1 cellular context compared by ENCODE assay signal in the genomic region with DNA sequence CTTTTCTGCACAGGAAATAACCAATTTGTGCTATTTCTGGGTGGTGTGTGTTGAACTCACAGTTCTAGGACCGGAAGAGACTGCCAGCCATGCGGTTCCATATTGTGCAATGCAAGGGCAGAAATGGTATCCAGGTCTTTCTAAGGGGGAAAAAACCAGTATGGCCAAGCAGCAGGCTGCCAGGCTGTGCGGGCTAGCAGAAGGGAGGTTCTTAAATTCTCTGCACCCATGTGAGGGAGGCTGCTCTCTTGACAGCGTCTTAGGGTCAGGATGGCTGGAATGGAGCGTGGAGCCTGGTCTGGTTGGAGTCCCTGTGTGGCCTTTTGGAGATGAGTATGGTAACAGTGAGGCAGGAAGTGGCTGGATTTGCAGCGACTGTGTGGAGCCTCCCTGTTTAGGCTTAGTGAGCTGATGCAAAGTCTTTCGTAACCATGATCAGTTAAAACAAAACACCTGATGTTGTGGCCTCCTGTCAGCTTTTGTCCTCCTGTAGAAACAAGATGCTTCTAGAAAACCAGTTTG.
TF ChIP-seq lines count a peak whose summit lies in the region.

No MANE protein-coding gene starts in this region.

TF ChIP-seq in SK-N-SH treated with all-trans-retinoic acid at 6 μM for 48 hours, 23 proteins besides CTCF, POLR2A, EP300 and RAD21 (continued from another document):
- TF ChIP-seq, protein P1, sequence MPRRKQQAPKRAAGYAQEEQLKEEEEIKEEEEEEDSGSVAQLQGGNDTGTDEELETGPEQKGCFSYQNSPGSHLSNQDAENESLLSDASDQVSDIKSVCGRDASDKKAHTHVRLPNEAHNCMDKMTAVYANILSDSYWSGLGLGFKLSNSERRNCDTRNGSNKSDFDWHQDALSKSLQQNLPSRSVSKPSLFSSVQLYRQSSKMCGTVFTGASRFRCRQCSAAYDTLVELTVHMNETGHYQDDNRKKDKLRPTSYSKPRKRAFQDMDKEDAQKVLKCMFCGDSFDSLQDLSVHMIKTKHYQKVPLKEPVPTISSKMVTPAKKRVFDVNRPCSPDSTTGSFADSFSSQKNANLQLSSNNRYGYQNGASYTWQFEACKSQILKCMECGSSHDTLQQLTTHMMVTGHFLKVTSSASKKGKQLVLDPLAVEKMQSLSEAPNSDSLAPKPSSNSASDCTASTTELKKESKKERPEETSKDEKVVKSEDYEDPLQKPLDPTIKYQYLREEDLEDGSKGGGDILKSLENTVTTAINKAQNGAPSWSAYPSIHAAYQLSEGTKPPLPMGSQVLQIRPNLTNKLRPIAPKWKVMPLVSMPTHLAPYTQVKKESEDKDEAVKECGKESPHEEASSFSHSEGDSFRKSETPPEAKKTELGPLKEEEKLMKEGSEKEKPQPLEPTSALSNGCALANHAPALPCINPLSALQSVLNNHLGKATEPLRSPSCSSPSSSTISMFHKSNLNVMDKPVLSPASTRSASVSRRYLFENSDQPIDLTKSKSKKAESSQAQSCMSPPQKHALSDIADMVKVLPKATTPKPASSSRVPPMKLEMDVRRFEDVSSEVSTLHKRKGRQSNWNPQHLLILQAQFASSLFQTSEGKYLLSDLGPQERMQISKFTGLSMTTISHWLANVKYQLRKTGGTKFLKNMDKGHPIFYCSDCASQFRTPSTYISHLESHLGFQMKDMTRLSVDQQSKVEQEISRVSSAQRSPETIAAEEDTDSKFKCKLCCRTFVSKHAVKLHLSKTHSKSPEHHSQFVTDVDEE (CRISPR knock-in tag; IDR thresholded peaks at IDR 0.05): no peak
